In the genomic region with DNA sequence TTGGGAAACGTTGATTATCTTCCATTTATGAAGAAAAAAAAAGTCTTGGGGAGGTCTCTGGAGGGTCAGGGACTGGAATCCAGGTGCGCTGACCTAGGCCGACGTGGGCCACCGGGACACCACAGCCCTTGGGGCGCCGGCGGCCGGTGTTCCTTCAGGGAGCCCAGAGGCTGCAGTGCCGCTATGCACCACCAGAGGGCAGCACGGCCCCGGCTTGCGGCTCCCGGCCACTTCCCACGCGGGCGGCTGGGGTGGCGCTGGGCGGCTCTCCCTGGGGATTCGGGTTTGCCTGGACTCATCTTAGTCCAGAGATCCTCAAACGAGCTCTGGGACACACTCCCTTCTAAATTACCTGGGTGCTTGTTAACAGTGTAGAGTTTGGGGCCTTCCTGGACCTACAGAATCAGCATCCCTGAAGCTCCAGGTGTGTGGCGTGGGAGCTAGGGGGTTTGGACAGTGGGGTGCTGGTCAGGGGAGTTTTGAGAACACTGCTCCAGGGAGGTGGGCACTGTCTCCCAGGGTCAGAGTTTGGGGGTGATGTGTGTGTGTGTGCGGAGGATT, we compare ENCODE assay signal across 1 cellular context.
TF ChIP-seq lines count a peak whose summit lies in the region.

No MANE protein-coding gene starts in this region.

TF ChIP-seq in HepG2, 621 proteins besides CTCF, POLR2A, EP300 and RAD21 (continued from another document and continues in another):
- TF ChIP-seq, protein P1, sequence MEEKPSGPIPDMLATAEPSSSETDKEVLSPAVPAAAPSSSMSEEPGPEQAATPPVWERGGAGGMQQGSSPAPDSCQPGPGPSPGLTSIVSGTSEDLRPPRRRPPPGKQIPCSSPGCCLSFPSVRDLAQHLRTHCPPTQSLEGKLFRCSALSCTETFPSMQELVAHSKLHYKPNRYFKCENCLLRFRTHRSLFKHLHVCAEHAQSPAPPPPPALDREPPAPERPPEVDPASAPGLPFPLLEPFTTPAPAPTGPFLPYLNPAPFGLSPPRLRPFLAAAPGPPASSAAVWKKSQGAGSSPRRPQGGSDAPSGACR (CRISPR knock-in tag; IDR thresholded peaks at IDR 0.05): no peak
- TF ChIP-seq NR2F1 (CRISPR knock-in tag; IDR thresholded peaks at IDR 0.05): no peak
- TF ChIP-seq RFXANK (CRISPR knock-in tag; IDR thresholded peaks at IDR 0.05): no peak
- TF ChIP-seq, protein P2, sequence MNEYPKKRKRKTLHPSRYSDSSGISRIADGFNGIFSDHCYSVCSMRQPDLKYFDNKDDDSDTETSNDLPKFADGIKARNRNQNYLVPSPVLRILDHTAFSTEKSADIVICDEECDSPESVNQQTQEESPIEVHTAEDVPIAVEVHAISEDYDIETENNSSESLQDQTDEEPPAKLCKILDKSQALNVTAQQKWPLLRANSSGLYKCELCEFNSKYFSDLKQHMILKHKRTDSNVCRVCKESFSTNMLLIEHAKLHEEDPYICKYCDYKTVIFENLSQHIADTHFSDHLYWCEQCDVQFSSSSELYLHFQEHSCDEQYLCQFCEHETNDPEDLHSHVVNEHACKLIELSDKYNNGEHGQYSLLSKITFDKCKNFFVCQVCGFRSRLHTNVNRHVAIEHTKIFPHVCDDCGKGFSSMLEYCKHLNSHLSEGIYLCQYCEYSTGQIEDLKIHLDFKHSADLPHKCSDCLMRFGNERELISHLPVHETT (CRISPR knock-in tag; conservative IDR thresholded peaks at IDR 0.05): no peak
- no peak for TF ChIP-seq ASH2L (IDR thresholded peaks at IDR 0.05; ENCODE audit: insufficient read length, low read depth, low read length)
- TF ChIP-seq PRMT3 (CRISPR knock-in tag; IDR thresholded peaks at IDR 0.05; ENCODE audit: borderline replicate concordance, low read depth): no peak
- no peak for TF ChIP-seq ONECUT2 (CRISPR knock-in tag; IDR thresholded peaks at IDR 0.05)
- 0 out of 2 replicates have a peak, but pooled peaks have one; percentile 26 for TF ChIP-seq KDM3A (CRISPR knock-in tag; IDR thresholded peaks at IDR 0.05; ENCODE audit: low read depth)
- no peak for TF ChIP-seq ZFP1 (CRISPR knock-in tag; IDR thresholded peaks at IDR 0.05)
- no peak for TF ChIP-seq ZNF12 (CRISPR knock-in tag; IDR thresholded peaks at IDR 0.05)
- no peak for TF ChIP-seq HMG20A (CRISPR knock-in tag; IDR thresholded peaks at IDR 0.05; ENCODE audit: borderline replicate concordance)
- TF ChIP-seq ZNF878 (CRISPR knock-in tag; IDR thresholded peaks at IDR 0.05): no peak
- no peak for TF ChIP-seq SP5 (CRISPR knock-in tag; IDR thresholded peaks at IDR 0.05; ENCODE audit: borderline replicate concordance, low read depth)
- TF ChIP-seq, protein P3, sequence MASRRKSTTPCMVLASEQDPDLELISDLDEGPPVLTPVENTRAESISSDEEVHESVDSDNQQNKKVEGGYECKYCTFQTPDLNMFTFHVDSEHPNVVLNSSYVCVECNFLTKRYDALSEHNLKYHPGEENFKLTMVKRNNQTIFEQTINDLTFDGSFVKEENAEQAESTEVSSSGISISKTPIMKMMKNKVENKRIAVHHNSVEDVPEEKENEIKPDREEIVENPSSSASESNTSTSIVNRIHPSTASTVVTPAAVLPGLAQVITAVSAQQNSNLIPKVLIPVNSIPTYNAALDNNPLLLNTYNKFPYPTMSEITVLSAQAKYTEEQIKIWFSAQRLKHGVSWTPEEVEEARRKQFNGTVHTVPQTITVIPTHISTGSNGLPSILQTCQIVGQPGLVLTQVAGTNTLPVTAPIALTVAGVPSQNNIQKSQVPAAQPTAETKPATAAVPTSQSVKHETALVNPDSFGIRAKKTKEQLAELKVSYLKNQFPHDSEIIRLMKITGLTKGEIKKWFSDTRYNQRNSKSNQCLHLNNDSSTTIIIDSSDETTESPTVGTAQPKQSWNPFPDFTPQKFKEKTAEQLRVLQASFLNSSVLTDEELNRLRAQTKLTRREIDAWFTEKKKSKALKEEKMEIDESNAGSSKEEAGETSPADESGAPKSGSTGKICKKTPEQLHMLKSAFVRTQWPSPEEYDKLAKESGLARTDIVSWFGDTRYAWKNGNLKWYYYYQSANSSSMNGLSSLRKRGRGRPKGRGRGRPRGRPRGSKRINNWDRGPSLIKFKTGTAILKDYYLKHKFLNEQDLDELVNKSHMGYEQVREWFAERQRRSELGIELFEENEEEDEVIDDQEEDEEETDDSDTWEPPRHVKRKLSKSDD (CRISPR knock-in tag; IDR thresholded peaks at IDR 0.05; ENCODE audit: low read depth): no peak
- no peak for TF ChIP-seq ZFP62 (CRISPR knock-in tag; IDR thresholded peaks at IDR 0.05)
- TF ChIP-seq FOSL1 (CRISPR knock-in tag; IDR thresholded peaks at IDR 0.05; ENCODE audit: borderline replicate concordance): no peak
- TF ChIP-seq MXD4 (CRISPR knock-in tag; IDR thresholded peaks at IDR 0.05): peak; percentile 29; the same call in 1 of the 2 replicates
- TF ChIP-seq, protein P4, sequence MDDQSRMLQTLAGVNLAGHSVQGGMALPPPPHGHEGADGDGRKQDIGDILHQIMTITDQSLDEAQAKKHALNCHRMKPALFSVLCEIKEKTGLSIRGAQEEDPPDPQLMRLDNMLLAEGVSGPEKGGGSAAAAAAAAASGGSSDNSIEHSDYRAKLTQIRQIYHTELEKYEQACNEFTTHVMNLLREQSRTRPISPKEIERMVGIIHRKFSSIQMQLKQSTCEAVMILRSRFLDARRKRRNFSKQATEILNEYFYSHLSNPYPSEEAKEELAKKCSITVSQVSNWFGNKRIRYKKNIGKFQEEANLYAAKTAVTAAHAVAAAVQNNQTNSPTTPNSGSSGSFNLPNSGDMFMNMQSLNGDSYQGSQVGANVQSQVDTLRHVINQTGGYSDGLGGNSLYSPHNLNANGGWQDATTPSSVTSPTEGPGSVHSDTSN (CRISPR knock-in tag; IDR thresholded peaks at IDR 0.05; ENCODE audit: borderline replicate concordance): no peak
- TF ChIP-seq, protein P5, sequence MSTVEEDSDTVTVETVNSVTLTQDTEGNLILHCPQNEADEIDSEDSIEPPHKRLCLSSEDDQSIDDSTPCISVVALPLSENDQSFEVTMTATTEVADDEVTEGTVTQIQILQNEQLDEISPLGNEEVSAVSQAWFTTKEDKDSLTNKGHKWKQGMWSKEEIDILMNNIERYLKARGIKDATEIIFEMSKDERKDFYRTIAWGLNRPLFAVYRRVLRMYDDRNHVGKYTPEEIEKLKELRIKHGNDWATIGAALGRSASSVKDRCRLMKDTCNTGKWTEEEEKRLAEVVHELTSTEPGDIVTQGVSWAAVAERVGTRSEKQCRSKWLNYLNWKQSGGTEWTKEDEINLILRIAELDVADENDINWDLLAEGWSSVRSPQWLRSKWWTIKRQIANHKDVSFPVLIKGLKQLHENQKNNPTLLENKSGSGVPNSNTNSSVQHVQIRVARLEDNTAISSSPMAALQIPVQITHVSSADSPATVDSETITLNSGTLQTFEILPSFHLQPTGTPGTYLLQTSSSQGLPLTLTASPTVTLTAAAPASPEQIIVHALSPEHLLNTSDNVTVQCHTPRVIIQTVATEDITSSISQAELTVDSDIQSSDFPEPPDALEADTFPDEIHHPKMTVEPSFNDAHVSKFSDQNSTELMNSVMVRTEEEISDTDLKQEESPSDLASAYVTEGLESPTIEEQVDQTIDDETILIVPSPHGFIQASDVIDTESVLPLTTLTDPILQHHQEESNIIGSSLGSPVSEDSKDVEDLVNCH (CRISPR knock-in tag; IDR thresholded peaks at IDR 0.05): no peak
- 0 out of 2 replicates have a peak, but pooled peaks have one; percentile 48 for TF ChIP-seq SRY (CRISPR knock-in tag; IDR thresholded peaks at IDR 0.05)
- TF ChIP-seq, protein P6, sequence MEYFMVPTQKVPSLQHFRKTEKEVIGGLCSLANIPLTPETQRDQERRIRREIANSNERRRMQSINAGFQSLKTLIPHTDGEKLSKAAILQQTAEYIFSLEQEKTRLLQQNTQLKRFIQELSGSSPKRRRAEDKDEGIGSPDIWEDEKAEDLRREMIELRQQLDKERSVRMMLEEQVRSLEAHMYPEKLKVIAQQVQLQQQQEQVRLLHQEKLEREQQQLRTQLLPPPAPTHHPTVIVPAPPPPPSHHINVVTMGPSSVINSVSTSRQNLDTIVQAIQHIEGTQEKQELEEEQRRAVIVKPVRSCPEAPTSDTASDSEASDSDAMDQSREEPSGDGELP (IDR thresholded peaks at IDR 0.05; ENCODE audit: borderline replicate concordance, low read depth): no peak
- TF ChIP-seq CC2D1A (CRISPR knock-in tag; IDR thresholded peaks at IDR 0.05): peak; percentile 20; the same call in 1 of the 2 replicates
- no peak for TF ChIP-seq MBNL3 (CRISPR knock-in tag; conservative IDR thresholded peaks at IDR 0.05)
- peak; percentile 65; the same call in 1 of the 2 replicates for TF ChIP-seq ERF (CRISPR knock-in tag; IDR thresholded peaks at IDR 0.05)
- TF ChIP-seq, protein P7, sequence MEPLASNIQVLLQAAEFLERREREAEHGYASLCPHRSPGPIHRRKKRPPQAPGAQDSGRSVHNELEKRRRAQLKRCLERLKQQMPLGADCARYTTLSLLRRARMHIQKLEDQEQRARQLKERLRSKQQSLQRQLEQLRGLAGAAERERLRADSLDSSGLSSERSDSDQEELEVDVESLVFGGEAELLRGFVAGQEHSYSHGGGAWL (CRISPR knock-in tag; IDR thresholded peaks at IDR 0.05): no peak
- no peak for TF ChIP-seq ZNF430 (CRISPR knock-in tag; IDR thresholded peaks at IDR 0.05)
- TF ChIP-seq GATA4 (IDR thresholded peaks at IDR 0.05; ENCODE audit: borderline replicate concordance, low read depth): no peak
- TF ChIP-seq BORCS8-MEF2B (CRISPR knock-in tag; IDR thresholded peaks at IDR 0.05): no peak
- TF ChIP-seq MATR3 (CRISPR knock-in tag; IDR thresholded peaks at IDR 0.05): no peak
- TF ChIP-seq, protein P8, sequence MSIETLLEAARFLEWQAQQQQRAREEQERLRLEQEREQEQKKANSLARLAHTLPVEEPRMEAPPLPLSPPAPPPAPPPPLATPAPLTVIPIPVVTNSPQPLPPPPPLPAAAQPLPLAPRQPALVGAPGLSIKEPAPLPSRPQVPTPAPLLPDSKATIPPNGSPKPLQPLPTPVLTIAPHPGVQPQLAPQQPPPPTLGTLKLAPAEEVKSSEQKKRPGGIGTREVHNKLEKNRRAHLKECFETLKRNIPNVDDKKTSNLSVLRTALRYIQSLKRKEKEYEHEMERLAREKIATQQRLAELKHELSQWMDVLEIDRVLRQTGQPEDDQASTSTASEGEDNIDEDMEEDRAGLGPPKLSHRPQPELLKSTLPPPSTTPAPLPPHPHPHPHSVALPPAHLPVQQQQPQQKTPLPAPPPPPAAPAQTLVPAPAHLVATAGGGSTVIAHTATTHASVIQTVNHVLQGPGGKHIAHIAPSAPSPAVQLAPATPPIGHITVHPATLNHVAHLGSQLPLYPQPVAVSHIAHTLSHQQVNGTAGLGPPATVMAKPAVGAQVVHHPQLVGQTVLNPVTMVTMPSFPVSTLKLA (IDR thresholded peaks at IDR 0.05): no peak
- TF ChIP-seq ZNF101 (CRISPR knock-in tag; IDR thresholded peaks at IDR 0.05; ENCODE audit: borderline replicate concordance, low read depth): no peak
- no peak; the same call in 1 of the 2 replicates for TF ChIP-seq ZNF331 (CRISPR knock-in tag; IDR thresholded peaks at IDR 0.05)
- TF ChIP-seq, protein P9, sequence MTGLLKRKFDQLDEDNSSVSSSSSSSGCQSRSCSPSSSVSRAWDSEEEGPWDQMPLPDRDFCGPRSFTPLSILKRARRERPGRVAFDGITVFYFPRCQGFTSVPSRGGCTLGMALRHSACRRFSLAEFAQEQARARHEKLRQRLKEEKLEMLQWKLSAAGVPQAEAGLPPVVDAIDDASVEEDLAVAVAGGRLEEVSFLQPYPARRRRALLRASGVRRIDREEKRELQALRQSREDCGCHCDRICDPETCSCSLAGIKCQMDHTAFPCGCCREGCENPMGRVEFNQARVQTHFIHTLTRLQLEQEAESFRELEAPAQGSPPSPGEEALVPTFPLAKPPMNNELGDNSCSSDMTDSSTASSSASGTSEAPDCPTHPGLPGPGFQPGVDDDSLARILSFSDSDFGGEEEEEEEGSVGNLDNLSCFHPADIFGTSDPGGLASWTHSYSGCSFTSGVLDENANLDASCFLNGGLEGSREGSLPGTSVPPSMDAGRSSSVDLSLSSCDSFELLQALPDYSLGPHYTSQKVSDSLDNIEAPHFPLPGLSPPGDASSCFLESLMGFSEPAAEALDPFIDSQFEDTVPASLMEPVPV (CRISPR knock-in tag; IDR thresholded peaks at IDR 0.05): no peak
- TF ChIP-seq, protein P10, sequence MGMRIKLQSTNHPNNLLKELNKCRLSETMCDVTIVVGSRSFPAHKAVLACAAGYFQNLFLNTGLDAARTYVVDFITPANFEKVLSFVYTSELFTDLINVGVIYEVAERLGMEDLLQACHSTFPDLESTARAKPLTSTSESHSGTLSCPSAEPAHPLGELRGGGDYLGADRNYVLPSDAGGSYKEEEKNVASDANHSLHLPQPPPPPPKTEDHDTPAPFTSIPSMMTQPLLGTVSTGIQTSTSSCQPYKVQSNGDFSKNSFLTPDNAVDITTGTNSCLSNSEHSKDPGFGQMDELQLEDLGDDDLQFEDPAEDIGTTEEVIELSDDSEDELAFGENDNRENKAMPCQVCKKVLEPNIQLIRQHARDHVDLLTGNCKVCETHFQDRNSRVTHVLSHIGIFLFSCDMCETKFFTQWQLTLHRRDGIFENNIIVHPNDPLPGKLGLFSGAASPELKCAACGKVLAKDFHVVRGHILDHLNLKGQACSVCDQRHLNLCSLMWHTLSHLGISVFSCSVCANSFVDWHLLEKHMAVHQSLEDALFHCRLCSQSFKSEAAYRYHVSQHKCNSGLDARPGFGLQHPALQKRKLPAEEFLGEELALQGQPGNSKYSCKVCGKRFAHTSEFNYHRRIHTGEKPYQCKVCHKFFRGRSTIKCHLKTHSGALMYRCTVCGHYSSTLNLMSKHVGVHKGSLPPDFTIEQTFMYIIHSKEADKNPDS (CRISPR knock-in tag; IDR thresholded peaks at IDR 0.05): no peak
- TF ChIP-seq U2AF1 (optimal IDR thresholded peaks at IDR 0.05; ENCODE audit: low read depth, low read length): no peak
- 0 out of 2 replicates have a peak, but pooled peaks have one; percentile 40 for TF ChIP-seq RELA (CRISPR knock-in tag; IDR thresholded peaks at IDR 0.05)
- TF ChIP-seq ZNF841 (CRISPR knock-in tag; IDR thresholded peaks at IDR 0.05; ENCODE audit: borderline replicate concordance): no peak
- no peak for TF ChIP-seq ZNF567 (CRISPR knock-in tag; IDR thresholded peaks at IDR 0.05; ENCODE audit: borderline replicate concordance)
- no peak for TF ChIP-seq ZNF33B (CRISPR knock-in tag; IDR thresholded peaks at IDR 0.05)
- 0 out of 2 replicates have a peak, but pooled peaks have one; percentile 35 for TF ChIP-seq ZNF557 (CRISPR knock-in tag; IDR thresholded peaks at IDR 0.05)
- TF ChIP-seq, protein P11, sequence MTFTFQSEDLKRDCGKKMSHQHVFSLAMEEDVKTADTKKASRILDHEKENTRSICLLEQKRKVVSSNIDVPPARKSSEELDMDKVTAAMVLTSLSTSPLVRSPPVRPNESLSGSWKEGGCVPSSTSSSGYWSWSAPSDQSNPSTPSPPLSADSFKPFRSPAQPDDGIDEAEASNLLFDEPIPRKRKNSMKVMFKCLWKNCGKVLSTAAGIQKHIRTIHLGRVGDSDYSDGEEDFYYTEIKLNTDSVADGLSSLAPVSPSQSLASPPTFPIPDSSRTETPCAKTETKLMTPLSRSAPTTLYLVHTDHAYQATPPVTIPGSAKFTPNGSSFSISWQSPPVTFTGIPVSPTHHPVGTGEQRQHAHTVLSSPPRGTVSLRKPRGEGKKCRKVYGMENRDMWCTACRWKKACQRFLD (CRISPR knock-in tag; IDR thresholded peaks at IDR 0.05; ENCODE audit: borderline replicate concordance): no peak
- peak; percentile 67; the same call in 1 of the 2 replicates for TF ChIP-seq ZNF782 (CRISPR knock-in tag; IDR thresholded peaks at IDR 0.05; ENCODE audit: borderline replicate concordance)
- no peak for TF ChIP-seq ZBTB3 (CRISPR knock-in tag; IDR thresholded peaks at IDR 0.05; ENCODE audit: borderline replicate concordance, low read depth)
